1 cellular context compared by ENCODE assay signal in genomic region chr18:12608292-12608691, GRCh38.
TF ChIP-seq lines count a peak whose summit lies in the region.

No MANE protein-coding gene starts in this region.

TF ChIP-seq in HCT116, 20 proteins besides CTCF, POLR2A, EP300 and RAD21 (continued from another document):
- TF ChIP-seq ATF3 (IDR thresholded peaks at IDR 0.05) = no peak
TF ChIP-seq in HCT116: peak in this region for 1.
